In the genomic region with DNA sequence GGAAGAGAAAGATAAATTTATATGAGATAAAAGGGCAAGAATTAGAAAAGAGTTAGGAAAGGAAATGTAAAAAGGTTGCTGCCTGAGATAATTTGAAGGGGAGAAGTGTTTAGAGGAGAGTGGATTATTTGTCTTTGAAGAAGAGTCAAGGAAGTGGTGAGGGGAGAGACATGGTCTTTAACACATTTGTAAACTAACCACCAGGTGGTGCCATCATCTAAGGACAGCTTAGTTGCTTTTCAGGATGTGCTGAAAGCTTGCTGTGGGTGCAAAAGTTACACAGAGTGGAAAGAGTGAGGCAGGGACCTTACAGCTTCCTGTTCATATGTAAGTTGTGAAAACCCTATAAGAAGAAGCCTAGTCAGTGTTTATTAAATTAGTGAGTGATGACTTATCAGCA, we compare ENCODE assay signal across 9 cellular contexts.
DNase-seq lines count a peak whose midpoint lies in the region; ATAC-seq and TF ChIP-seq lines count a peak whose summit lies in the region.
"Had no signal": no experiment of that assay in that cellular context is flagged by ENCODE, and none has a peak within 500 bp of the region (broad histone marks: within the 10 kb centered on the region; RNA-seq: fewer than 3 reads in every experiment).

No MANE protein-coding gene starts in this region.

- no peaks in the 10 kb centered on the region for H3K36me3 ChIP-seq in RWPE2 (ENCODE audit: low read depth)
- H3K36me3 ChIP-seq in esophagus muscularis mucosa: no peaks in the 10 kb centered on the region

- TF ChIP-seq CTCF in RWPE2 (IDR thresholded peaks at IDR 0.05; ENCODE audit: poor library complexity, severe bottlenecking) (peak; percentile 48), esophagus muscularis mucosa (IDR thresholded peaks at IDR 0.05) (no peak)

- ATAC-seq in RWPE2 (ENCODE audit: low read depth): no peak

- in situ Hi-C loops in KBM-7 (cut with MboI; ENCODE audit: low pct_unique_long_range_greater_than_20kb, low sequenced_read_pairs): no loop called here

- TF ChIP-seq EP300 in esophagus muscularis mucosa (IDR thresholded peaks at IDR 0.05): no peak

- no peak overlapping the region for H3K27ac ChIP-seq in RWPE2 (ENCODE audit: poor library complexity, severe bottlenecking)
- no peak overlapping the region for H3K27ac ChIP-seq in esophagus muscularis mucosa (replicated peaks in 1 of 4)

- TF ChIP-seq POLR2A in esophagus muscularis mucosa (IDR thresholded peaks at IDR 0.05; ENCODE audit: low read depth): no peak

- no peaks in the 10 kb centered on the region for H3K27me3 ChIP-seq in RWPE2 (ENCODE audit: insufficient read depth, poor library complexity, severe bottlenecking)
- H3K27me3 ChIP-seq in esophagus muscularis mucosa: no peaks in the 10 kb centered on the region

- intact Hi-C loops in esophagus muscularis mucosa (cut with DNase I): no loop called here

- no peak overlapping the region for H3K4me3 ChIP-seq in RWPE2 (ENCODE audit: severe bottlenecking)
- H3K4me3 ChIP-seq in esophagus muscularis mucosa: no peak overlapping the region

- H3K9me3 ChIP-seq in RWPE2 (ENCODE audit: severe bottlenecking) (no peaks in the 10 kb centered on the region), esophagus muscularis mucosa (no peaks in the 10 kb centered on the region)

- DNase-seq in NCI-H1417 (lab: John Stamatoyannopoulos, UW) (peak; percentile 37 to 70 (median 42)), NCI-H1417 treated with DMSO at 0.1 percent for 48 hours (lab: John Stamatoyannopoulos, UW) (no peak), KBM-7 (peak; percentile 43), RWPE2 (ENCODE audit: low spot score) (no peak), lung microvascular endothelial cell (ENCODE audit: low read depth in 2 of 2) (peak; percentile 0), esophagus muscularis mucosa (ENCODE audit: extremely low spot score) (no peak), superior temporal gyrus (ENCODE audit: extremely low spot score) (no peak)
- DNase-seq in central memory CD4-positive, alpha-beta T cell: no peak
- DNase-seq: activated B cell treated with CpG ODN at 0.5 μM for 24 hours had no signal

- H3K4me1 ChIP-seq in RWPE2 (ENCODE audit: insufficient read depth, poor library complexity, severe bottlenecking) (no peaks in the 10 kb centered on the region), esophagus muscularis mucosa (no peaks in the 10 kb centered on the region)

Comparison
In these comparisons a context has a peak if more than half of its experiments do, and no peak if none do; other contexts are left out.
1. DNase-seq: peak in NCI-H1417 (3 of 3), KBM-7 (single experiment) and lung microvascular endothelial cell (2 of 2); none in NCI-H1417 treated with DMSO at 0.1 percent for 48 hours (single experiment), RWPE2 (single experiment), esophagus muscularis mucosa (single experiment), superior temporal gyrus (single experiment) and central memory CD4-positive, alpha-beta T cell (single experiment).